ENCODE assay signal across 1 cellular context in genomic region chr11:26331911-26332571, GRCh38.
A peak's percentile ranks its signal among the peaks of the same experiment; 100 is the strongest.
TF ChIP-seq lines count a peak whose summit lies in the region.

Gene ANO3 (plus strand): TSS chr11:26332130. CDS start chr11:26332276, 146 bp downstream.

TF ChIP-seq in H1, 55 proteins besides CTCF, POLR2A, EP300 and RAD21:
- TF ChIP-seq CREB1 (IDR thresholded peaks at IDR 0.05) (peak; percentile 47; the same call in 1 of the 2 replicates), CHD2 (IDR thresholded peaks at IDR 0.05; ENCODE audit: low read length) (no peak), SIX5 (IDR thresholded peaks at IDR 0.05; ENCODE audit: low read depth, low read length) (no peak), SAP30 (IDR thresholded peaks at IDR 0.05; ENCODE audit: insufficient read depth, insufficient replicate concordance, low read length) (no peak), JUN (IDR thresholded peaks at IDR 0.05; ENCODE audit: low read depth, low read length) (no peak), YY1 (IDR thresholded peaks at IDR 0.05; ENCODE audit: low read depth, low read length) (peak; percentile 5; the same call in 1 of the 2 replicates), HDAC6 (IDR thresholded peaks at IDR 0.05; ENCODE audit: low read depth, low read length) (no peak), CBX8 (IDR thresholded peaks at IDR 0.05; ENCODE audit: borderline replicate concordance, low read depth, low read length) (no peak), KDM5A (IDR thresholded peaks at IDR 0.05; ENCODE audit: low read length) (no peak), CHD7 (IDR thresholded peaks at IDR 0.05; ENCODE audit: insufficient replicate concordance, low read length) (no peak), ASH2L (IDR thresholded peaks at IDR 0.05; ENCODE audit: low read length) (peak; percentile 71), EGR1 (IDR thresholded peaks at IDR 0.05; ENCODE audit: borderline replicate concordance, low read depth, low read length) (no peak), TAF7 (optimal IDR thresholded peaks at IDR 0.05; ENCODE audit: borderline replicate concordance, low read depth, low read length) (no peak), BCL11A (IDR thresholded peaks at IDR 0.05; ENCODE audit: low read depth in 2 of 2, low read length in 2 of 2) (no peak), SP2 (IDR thresholded peaks at IDR 0.05; ENCODE audit: low read length) (no peak), TCF12 (IDR thresholded peaks at IDR 0.05; ENCODE audit: low read depth, low read length) (no peak), CTBP2 (IDR thresholded peaks at IDR 0.05; ENCODE audit: borderline replicate concordance, insufficient read depth, insufficient read length, low read length) (no peak), CBX5 (IDR thresholded peaks at IDR 0.05; ENCODE audit: low read depth, low read length) (no peak), NRF1 (IDR thresholded peaks at IDR 0.05; ENCODE audit: low read depth, low read length) (no peak), SP4 (IDR thresholded peaks at IDR 0.05; ENCODE audit: low read length) (no peak), SUZ12 (IDR thresholded peaks at IDR 0.05; ENCODE audit: low read length) (no peak), SIRT6 (IDR thresholded peaks at IDR 0.05; ENCODE audit: low read length) (no peak), TAF1 (IDR thresholded peaks at IDR 0.05; ENCODE audit: low read depth, low read length) (0 out of 2 replicates have a peak, but pooled peaks have one; percentile 49), SP1 (IDR thresholded peaks at IDR 0.05; ENCODE audit: low read depth, low read length) (peak; percentile 60; the same call in 1 of the 2 replicates), POLR2AphosphoS5 (IDR thresholded peaks at IDR 0.05; ENCODE audit: low read depth, low read length) (no peak), SIN3A (conservative IDR thresholded peaks at IDR 0.05 in 1 of 2, IDR thresholded peaks at IDR 0.05 in 1 of 2; ENCODE audit: low read depth in 1 of 2, low read length in 2 of 2) (peak in 1 of 2 experiments; percentile 76; a peak in 1 of 4 replicates), SRF (IDR thresholded peaks at IDR 0.05; ENCODE audit: low read depth, low read length) (peak; percentile 18; the same call in 1 of the 2 replicates), KDM1A (IDR thresholded peaks at IDR 0.05; ENCODE audit: borderline replicate concordance, low read length) (no peak), GTF2F1 (IDR thresholded peaks at IDR 0.05; ENCODE audit: borderline replicate concordance, low read depth, low read length) (no peak), RBBP5 (IDR thresholded peaks at IDR 0.05; ENCODE audit: borderline replicate concordance, low read depth, low read length) (peak; percentile 46; the same call in 1 of the 2 replicates), ZNF274 (IDR thresholded peaks at IDR 0.05; ENCODE audit: borderline replicate concordance, extremely low read depth, low read length) (no peak), POU5F1 (IDR thresholded peaks at IDR 0.05; ENCODE audit: low read depth, low read length) (no peak), ATF2 (IDR thresholded peaks at IDR 0.05; ENCODE audit: low read length) (no peak), FOSL1 (IDR thresholded peaks at IDR 0.05; ENCODE audit: insufficient read depth, low read depth, low read length) (no peak), NANOG (IDR thresholded peaks at IDR 0.05; ENCODE audit: insufficient read depth, low read depth, low read length, poor library complexity, severe bottlenecking) (no peak), CEBPB (IDR thresholded peaks at IDR 0.05; ENCODE audit: low read depth, low read length) (no peak), MAX (IDR thresholded peaks at IDR 0.05) (no peak), TBP (IDR thresholded peaks at IDR 0.05; ENCODE audit: low read depth, low read length) (peak; percentile 59), RNF2 (IDR thresholded peaks at IDR 0.05; ENCODE audit: borderline replicate concordance, low read depth, low read length, missing control alignments, poor library complexity, severe bottlenecking) (no peak), EZH2 (IDR thresholded peaks at IDR 0.05; ENCODE audit: low read depth, low read length, severe bottlenecking) (no peak), JUND (IDR thresholded peaks at IDR 0.05; ENCODE audit: low read length) (no peak; the same call in 1 of the 2 replicates), CHD1 (IDR thresholded peaks at IDR 0.05; ENCODE audit: low read depth, low read length) (no peak), RFX5 (IDR thresholded peaks at IDR 0.05; ENCODE audit: borderline replicate concordance, low read depth, low read length) (no peak), TEAD4 (IDR thresholded peaks at IDR 0.05; ENCODE audit: low read depth, low read length) (no peak), USF2 (IDR thresholded peaks at IDR 0.05; ENCODE audit: low read length) (no peak), ATF3 (IDR thresholded peaks at IDR 0.05; ENCODE audit: insufficient read depth, low read depth, low read length) (no peak), MAFK (IDR thresholded peaks at IDR 0.05; ENCODE audit: low read depth, low read length) (no peak)
